ENCODE assay signal across 18 cellular contexts in genomic region chr12:119406811-119407210, GRCh38.
"Had no signal": no experiment of that assay in that cellular context is flagged by ENCODE, and none has a peak within 500 bp of the region (broad histone marks: within the 10 kb centered on the region; RNA-seq: fewer than 3 reads in every experiment).

No MANE protein-coding gene starts in this region.

- H3K4me3 ChIP-seq: K562, SJCRH30 had no signal

- H3K36me3 ChIP-seq: SJCRH30 had no signal

- DNase-seq: Kasumi-1, MM.1S, NCI-H1048, NCI-H1436 treated with DMSO at 0.1 percent for 48 hours, NCI-H1694, NCI-H187 treated with DMSO at 0.1 percent for 48 hours, NCI-H2029 treated with DMSO at 0.1 percent for 48 hours, NCI-H2171 treated with DMSO at 0.1 percent for 48 hours, NCI-H446 treated with DMSO at 0.1 percent for 48 hours, NCI-H510A treated with DMSO at 0.1 percent for 48 hours, NCI-H526, NCI-H82, RPMI8226, SHP77 treated with DMSO at 0.1 percent for 48 hours, SJCRH30 had no signal

- H3K27me3 ChIP-seq: SJCRH30 had no signal

- H3K4me1 ChIP-seq: SJCRH30 had no signal

- ATAC-seq: K562, SK-N-SH treated with all-trans-retinoic acid at 6 μM for 48 hours had no signal

- H3K27ac ChIP-seq: KMS-11, SJCRH30 had no signal

- H3K9me3 ChIP-seq: SJCRH30 had no signal
